8 cellular contexts compared by ENCODE assay signal in the genomic region with DNA sequence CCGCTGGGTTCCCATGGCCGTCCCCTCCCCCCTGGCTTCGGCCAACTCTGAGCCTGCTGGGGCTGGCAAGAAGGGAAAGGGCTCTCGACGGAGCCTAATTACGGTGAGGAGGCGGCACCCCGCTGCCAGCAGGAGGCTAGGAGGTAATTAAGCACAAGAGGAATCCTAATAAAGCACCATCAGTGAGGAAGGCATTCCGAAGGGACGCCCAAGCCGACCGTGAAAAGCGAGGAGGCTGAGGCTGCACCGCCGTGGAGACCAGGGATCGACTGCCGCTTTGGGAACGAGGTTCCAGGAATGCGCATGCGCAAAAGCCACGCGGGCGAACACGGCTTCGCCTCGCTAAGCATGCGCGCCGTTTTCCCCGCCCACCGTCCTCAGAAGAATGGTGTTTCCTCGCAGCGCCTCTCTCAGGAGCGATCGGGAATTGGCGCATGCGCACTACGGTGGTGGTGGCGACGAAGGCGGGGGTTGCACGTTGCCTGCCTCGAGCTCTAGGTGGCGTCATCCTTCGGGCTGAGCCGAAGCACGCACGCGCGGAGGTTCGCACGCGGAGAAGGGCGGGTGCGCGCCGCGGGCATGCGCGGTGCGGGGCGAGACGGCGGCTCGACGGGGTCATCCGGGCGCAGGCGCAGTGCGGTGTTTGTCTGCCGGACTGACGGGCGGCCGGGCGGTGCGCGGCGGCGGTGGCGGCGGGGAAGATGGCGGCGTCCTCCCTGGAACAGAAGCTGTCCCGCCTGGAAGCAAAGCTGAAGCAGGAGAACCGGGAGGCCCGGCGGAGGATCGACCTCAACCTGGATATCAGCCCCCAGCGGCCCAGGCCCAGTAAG. TPM values are rescaled to one million over a fixed set of nuclear protein-coding genes. Genes with fewer than 3 reads are reported as not detected.
A peak's percentile ranks its signal among the peaks of the same experiment; 100 is the strongest.
DNase-seq lines count a peak whose midpoint lies in the region; ATAC-seq and TF ChIP-seq lines count a peak whose summit lies in the region.

A gene (plus strand): TSS at position 634 of the 830 bp plus-strand sequence. CDS start 68 bp downstream, at position 702.

- H3K4me3 ChIP-seq in LNCaP clone FGC (ENCODE audit: low read depth, low read length) (peak within 1 kb of the TSS; percentile 66), fibroblast of lung (replicated peaks in 1 of 4; ENCODE audit: control extremely low read depth in 1 of 4, insufficient read depth in 1 of 4, low read depth in 3 of 4, low read length in 4 of 4) (peak within 1 kb of the TSS; percentile 78 to 88 (median 85))
- H3K4me3 ChIP-seq in naive thymus-derived CD4-positive, alpha-beta T cell (ENCODE audit: low read length): peak within 1 kb of the TSS; percentile 91

- H3K79me2 ChIP-seq in fibroblast of lung (ENCODE audit: control insufficient read depth, insufficient read depth, low read length): peaks cover 29% of the 10 kb centered on the region

- H3K27me3 ChIP-seq in fibroblast of lung (ENCODE audit: control insufficient read depth, insufficient read depth, low read length): no peaks in the 10 kb centered on the region
- H3K27me3 ChIP-seq in naive thymus-derived CD4-positive, alpha-beta T cell (ENCODE audit: control insufficient read depth in 2 of 2, insufficient read depth in 2 of 2, low read length in 2 of 2): no peaks in the 10 kb centered on the region

- POLR2A ChIA-PET in RWPE1 (lab: Yijun Ruan, JAX; ENCODE audit: low non-redundant PET): interaction anchor here (0.5 to 1.6 kb wide), 4 partner anchors 10 to 40 kb away, joined by 3 to 6 read pairs (median 4); a partner anchor contains a TSS
- POLR2A ChIA-PET in naive thymus-derived CD4-positive, alpha-beta T cell (lab: Charles Lee): interaction anchor here (0.8 to 1.6 kb wide), 11 partner anchors 9 to 611 kb away, joined by 3 to 35 read pairs (median 3); a partner anchor contains a TSS

- H3K36me3 Mint-ChIP-seq in activated T-helper 17 cell treated with anti-CD3 and anti-CD28 coated beads, Interleukin-2, amount 50 U/mL, for 72 hours (ENCODE audit: low read depth): peaks cover 32% of the 10 kb centered on the region
- H3K36me3 Mint-ChIP-seq in naive thymus-derived CD4-positive, alpha-beta T cell: peaks cover 0 to 12% (median 3%) of the 10 kb centered on the region in 5 donors
- H3K36me3 Mint-ChIP-seq in stimulated activated naive B cell treated with anti-CD40 and anti-IgM and Interleukin-4, amounts not matched to agents 10 μg/mL and 1 μg/mL and 100 μg/mL, for 72 hours: peaks cover 16 to 31% of the 10 kb centered on the region in 2 donors

- peak within 1 kb of the TSS; percentile 91 for H3K27ac Mint-ChIP-seq in activated T-helper 17 cell treated with anti-CD3 and anti-CD28 coated beads, Interleukin-2, amount 50 U/mL, for 72 hours
- peak within 1 kb of the TSS; percentile 91 to 98 (median 96) for H3K27ac Mint-ChIP-seq in naive thymus-derived CD4-positive, alpha-beta T cell
- H3K27ac Mint-ChIP-seq in stimulated activated naive B cell treated with anti-CD40 and anti-IgM and Interleukin-4, amounts not matched to agents 10 μg/mL and 1 μg/mL and 100 μg/mL, for 72 hours: peak within 1 kb of the TSS; percentile 95

- peak within 1 kb of the TSS; percentile 62 for H2AFZ ChIP-seq in fibroblast of lung (ENCODE audit: low read length)

- no peaks in the 10 kb centered on the region for H3K9me3 ChIP-seq in fibroblast of lung (ENCODE audit: control insufficient read depth, insufficient read depth, low read depth, low read length)
- no peaks in the 10 kb centered on the region for H3K9me3 ChIP-seq in naive thymus-derived CD4-positive, alpha-beta T cell (ENCODE audit: control insufficient read depth in 2 of 3, low read length in 3 of 3)

- peaks cover 7% of the 10 kb centered on the region for H3K36me3 ChIP-seq in fibroblast of lung (ENCODE audit: control insufficient read depth, insufficient read depth, low read length)
- peaks cover 0 to 18% (median 4%) of the 10 kb centered on the region in 3 experiments for H3K36me3 ChIP-seq in naive thymus-derived CD4-positive, alpha-beta T cell (ENCODE audit: control insufficient read depth in 2 of 3, insufficient read depth in 3 of 3, low read length in 3 of 3)

- no peaks in the 10 kb centered on the region for H3K27me3 Mint-ChIP-seq in activated T-helper 17 cell treated with anti-CD3 and anti-CD28 coated beads, Interleukin-2, amount 50 U/mL, for 72 hours
- peaks cover 0 to 3% (median 0%) of the 10 kb centered on the region in 5 donors for H3K27me3 Mint-ChIP-seq in naive thymus-derived CD4-positive, alpha-beta T cell
- no peaks in the 10 kb centered on the region for H3K27me3 Mint-ChIP-seq in stimulated activated naive B cell treated with anti-CD40 and anti-IgM and Interleukin-4, amounts not matched to agents 10 μg/mL and 1 μg/mL and 100 μg/mL, for 72 hours

- peak within 1 kb of the TSS; percentile 95 for H3K4me3 Mint-ChIP-seq in activated T-helper 17 cell treated with anti-CD3 and anti-CD28 coated beads, Interleukin-2, amount 50 U/mL, for 72 hours
- peak within 1 kb of the TSS; percentile 87 to 95 (median 92) for H3K4me3 Mint-ChIP-seq in naive thymus-derived CD4-positive, alpha-beta T cell
- peak within 1 kb of the TSS; percentile 93 to 96 for H3K4me3 Mint-ChIP-seq in stimulated activated naive B cell treated with anti-CD40 and anti-IgM and Interleukin-4, amounts not matched to agents 10 μg/mL and 1 μg/mL and 100 μg/mL, for 72 hours

- TF ChIP-seq CTCF in LNCaP clone FGC (IDR thresholded peaks at IDR 0.05; ENCODE audit: control insufficient read depth, extremely low read depth, insufficient read depth): peak; percentile 97
- TF ChIP-seq CTCF in RWPE1 (conservative IDR thresholded peaks at IDR 0.05; ENCODE audit: low read depth): peak; percentile 91
- peak; percentile 31 to 59 for TF ChIP-seq CTCF in fibroblast of lung (conservative IDR thresholded peaks at IDR 0.05 in 1 of 2, IDR thresholded peaks at IDR 0.05 in 1 of 2; ENCODE audit: low read depth in 1 of 2, low read length in 2 of 2)

- DNase-seq in ELR (ENCODE audit: low read depth) (peak; percentile 99), H4 (ENCODE audit: low spot score) (peak; percentile 100), LNCaP clone FGC (ENCODE audit: low read depth) (peak; percentile 95), RWPE1 (ENCODE audit: low spot score) (peak; percentile 98), fibroblast of lung (ENCODE audit: low read depth in 2 of 2) (peak; percentile 95 to 99)
- peak; percentile 99 to 100 (median 100) for DNase-seq in naive thymus-derived CD4-positive, alpha-beta T cell
- DNase-seq in stimulated activated naive B cell treated with anti-CD40 and anti-IgM and Interleukin-4, amounts not matched to agents 10 μg/mL and 1 μg/mL and 100 μg/mL, for 72 hours: peak; percentile 100

- H3K4me1 Mint-ChIP-seq in activated T-helper 17 cell treated with anti-CD3 and anti-CD28 coated beads, Interleukin-2, amount 50 U/mL, for 72 hours: peaks cover 7% of the 10 kb centered on the region
- H3K4me1 Mint-ChIP-seq in naive thymus-derived CD4-positive, alpha-beta T cell: peaks cover 12 to 37% (median 30%) of the 10 kb centered on the region in 7 donors
- H3K4me1 Mint-ChIP-seq in stimulated activated naive B cell treated with anti-CD40 and anti-IgM and Interleukin-4, amounts not matched to agents 10 μg/mL and 1 μg/mL and 100 μg/mL, for 72 hours: peaks cover 31 to 51% of the 10 kb centered on the region in 2 donors

- H3K9me3 Mint-ChIP-seq in activated T-helper 17 cell treated with anti-CD3 and anti-CD28 coated beads, Interleukin-2, amount 50 U/mL, for 72 hours: no peaks in the 10 kb centered on the region
- H3K9me3 Mint-ChIP-seq in naive thymus-derived CD4-positive, alpha-beta T cell: peaks cover 0 to 8% (median 0%) of the 10 kb centered on the region in 11 donors
- H3K9me3 Mint-ChIP-seq in stimulated activated naive B cell treated with anti-CD40 and anti-IgM and Interleukin-4, amounts not matched to agents 10 μg/mL and 1 μg/mL and 100 μg/mL, for 72 hours: no peaks in the 10 kb centered on the region

- H3K27ac ChIP-seq in RWPE1 (peak within 1 kb of the TSS; percentile 95), fibroblast of lung (ENCODE audit: insufficient read depth, low read length) (peak within 1 kb of the TSS; percentile 86)
- H3K27ac ChIP-seq in naive thymus-derived CD4-positive, alpha-beta T cell (ENCODE audit: low read depth, low read length): peak within 1 kb of the TSS; percentile 77

- ATAC-seq in activated T-helper 17 cell treated with anti-CD3 and anti-CD28 coated beads, Interleukin-2, amount 50 U/mL, for 72 hours (replicated peaks): peak; percentile 87
- peak; percentile 91 for ATAC-seq in naive thymus-derived CD4-positive, alpha-beta T cell
- ATAC-seq in stimulated activated naive B cell treated with anti-CD40 and anti-IgM and Interleukin-4, amounts not matched to agents 10 μg/mL and 1 μg/mL and 100 μg/mL, for 72 hours (replicated peaks): peak; percentile 84 to 86

- intact Hi-C loops in naive thymus-derived CD4-positive, alpha-beta T cell (cut with micrococcal nuclease): loop anchor here (1.0 kb wide), 10 partner anchors 13 to 369 kb away; a partner anchor contains a TSS

- peak within 1 kb of the TSS; percentile 88 for H3K9ac ChIP-seq in fibroblast of lung (ENCODE audit: insufficient read depth, low read length)

- H4K20me1 ChIP-seq in fibroblast of lung (ENCODE audit: control insufficient read depth, extremely low read depth, insufficient read depth, low read length): no peaks in the 10 kb centered on the region

- H3K4me1 ChIP-seq in fibroblast of lung (ENCODE audit: control insufficient read depth, extremely low read depth, insufficient read depth, low read length): peaks cover 6% of the 10 kb centered on the region
- peaks cover 20 to 24% of the 10 kb centered on the region in 2 donors for H3K4me1 ChIP-seq in naive thymus-derived CD4-positive, alpha-beta T cell (ENCODE audit: control insufficient read depth in 2 of 2, insufficient read depth in 2 of 2, low read length in 2 of 2)

- CTCF ChIA-PET in RWPE1 (lab: Yijun Ruan, JAX): interaction anchor here (0.6 kb wide), 1 partner anchor 16 kb away, joined by 6 read pairs; no protein-coding TSS in a partner anchor
- CTCF ChIA-PET in naive thymus-derived CD4-positive, alpha-beta T cell (lab: Charles Lee): interaction anchor here (0.7 to 1.2 kb wide), 5 partner anchors 15 to 71 kb away, joined by 3 to 10 read pairs (median 4); a partner anchor contains a TSS

- peak within 1 kb of the TSS; percentile 95 for H3K4me2 ChIP-seq in fibroblast of lung (ENCODE audit: extremely low read depth, insufficient read depth, low read length)

RNA-seq across cellular contexts. Expression of the gene that starts here (rescaled TPM):
- 2.9 and 4.2 TPM in 2 replicates for total RNA-seq in H4 (2014; rRNA removed; shearing (Covaris generic))
- total RNA-seq in activated T-helper 17 cell treated with anti-CD3 and anti-CD28 coated beads, Interleukin-2, amount 50 U/mL, for 72 hours: 10 to 100 TPM; 39.0 to 46.3 TPM
- 8.7 and 10.4 TPM in 2 replicates for total RNA-seq in fibroblast of lung
- polyA plus RNA-seq in fibroblast of lung: 7.8 and 8.5 TPM in 2 replicates
- polyA plus RNA-seq in fibroblast of lung (2012): 15.5 and 15.8 TPM in 2 replicates
- 8.6 and 19.5 TPM in 2 replicates for polyA minus RNA-seq in fibroblast of lung (ENCODE audit: low replicate concordance)
- 100 to 1,000 TPM in 1 of 5 experiments, 10 to 100 TPM in 4; 48.7 to 109 (median 66.5) TPM for total RNA-seq in naive thymus-derived CD4-positive, alpha-beta T cell
- polyA plus RNA-seq in naive thymus-derived CD4-positive, alpha-beta T cell: 1 to 10 TPM; 1.8 to 2.0 TPM

Comparison
In these comparisons a context has a peak if more than half of its experiments do, and no peak if none do; other contexts are left out.
1. Peak in every context shown above with its lines: DNase-seq, ATAC-seq, H3K4me3 ChIP-seq and H3K27ac ChIP-seq.
2. CTCF ChIP-seq: peak in every context shown above with its lines; median percentile 97 in LNCaP clone FGC; 91 in RWPE1; 45 in fibroblast of lung.